Comparison of ENCODE assay signal across 24 cellular contexts in genomic region chr2:6408057-6408456, GRCh38.
A peak's percentile ranks its signal among the peaks of the same experiment; 100 is the strongest.
DNase-seq lines count a peak whose midpoint lies in the region; ATAC-seq, FAIRE-seq and TF ChIP-seq lines count a peak whose summit lies in the region.
"Had no signal": no experiment of that assay in that cellular context is flagged by ENCODE, and none has a peak within 500 bp of the region (broad histone marks: within the 10 kb centered on the region; RNA-seq: fewer than 3 reads in every experiment).

No MANE protein-coding gene starts in this region.

- no peak overlapping the region for H3K4me2 ChIP-seq in HepG2 (ENCODE audit: low read depth, low read length)
- H3K4me2 ChIP-seq in smooth muscle cell, result no peak overlapping the region
- H3K4me2 ChIP-seq: A549, BLaER1 had no signal

- POLR2A ChIA-PET in activated CD8-positive, alpha-beta T cell treated with anti-CD3 and anti-CD28 coated beads for 36 hours (lab: Charles Lee), result interaction anchor here (0.6 kb wide), 1 partner anchor 511 kb away, joined by 3 read pairs; no protein-coding TSS in a partner anchor
- POLR2A ChIA-PET in activated CD8-positive, alpha-beta T cell treated with anti-CD3 and anti-CD28 coated beads, Interleukin-2, amount 10 ng/mL, durations not matched to agents 7 days and 5 days (lab: Charles Lee), result no interaction called here
- POLR2A ChIA-PET in HepG2 (lab: Yijun Ruan, JAX) (no interaction called here), HEK293 (lab: Yijun Ruan, JAX) (no interaction called here)

- H3K36me3 Mint-ChIP-seq in activated CD8-positive, alpha-beta T cell treated with anti-CD3 and anti-CD28 coated beads for 36 hours (ENCODE audit: low read depth), result no peaks in the 10 kb centered on the region
- H3K36me3 Mint-ChIP-seq in activated CD8-positive, alpha-beta T cell treated with anti-CD3 and anti-CD28 coated beads, Interleukin-2, amount 10 ng/mL, durations not matched to agents 7 days and 5 days (ENCODE audit: low read depth), result no peaks in the 10 kb centered on the region
- H3K36me3 Mint-ChIP-seq: CD14-positive monocyte; CD4-positive, CD25-positive, alpha-beta regulatory T cell; CD8-positive, alpha-beta T cell had no signal

- in situ Hi-C loops in HepG2 (cut with HindIII; ENCODE audit: extremely low pct_ligation_motif_present, low pct_unique_long_range_greater_than_20kb), result no loop called here

- no peak for FAIRE-seq in HepG2 (lab: Jason Lieb, UNC)
- FAIRE-seq: A549, D721Med, G401.6, GM19239 had no signal

- H3K9me3 Mint-ChIP-seq in activated CD8-positive, alpha-beta T cell treated with anti-CD3 and anti-CD28 coated beads for 36 hours, result no peaks in the 10 kb centered on the region
- H3K9me3 Mint-ChIP-seq in activated CD8-positive, alpha-beta T cell treated with anti-CD3 and anti-CD28 coated beads, Interleukin-2, amount 10 ng/mL, durations not matched to agents 7 days and 5 days (ENCODE audit: insufficient read depth), result no peaks in the 10 kb centered on the region
- H3K9me3 Mint-ChIP-seq: CD8-positive, alpha-beta T cell had no signal

- no peak for DNase-seq in activated CD8-positive, alpha-beta T cell treated with anti-CD3 and anti-CD28 coated beads for 36 hours
- no peak for DNase-seq in activated CD8-positive, alpha-beta T cell treated with anti-CD3 and anti-CD28 coated beads, Interleukin-2, amount 10 ng/mL, durations not matched to agents 7 days and 5 days
- DNase-seq in HepG2 (ENCODE audit: low spot score) (no peak), right lobe of liver (no peak), smooth muscle cell (lab: John Stamatoyannopoulos, UW; ENCODE audit: unreplicated experiment) (no peak), HuH-7 (ENCODE audit: low spot score) (no peak)
- DNase-seq: AML-193; BE2C; C1 segment of cervical spinal cord; Caco-2; Calu3; CD4-positive, CD25-positive, alpha-beta regulatory T cell; CD8-positive, alpha-beta T cell; DMS79 treated with DMSO at 0.1 percent for 48 hours; GF-D8 had no signal

- TF ChIP-seq CTCF in activated CD8-positive, alpha-beta T cell treated with anti-CD3 and anti-CD28 coated beads for 36 hours (IDR thresholded peaks at IDR 0.05), result peak; percentile 43
- no peak for TF ChIP-seq CTCF in HepG2 (CRISPR knock-in tag; IDR thresholded peaks at IDR 0.05)
- TF ChIP-seq CTCF in right lobe of liver (IDR thresholded peaks at IDR 0.05), result no peak
- no peak for TF ChIP-seq CTCF in HEK293 (tag by site-specific recombination; IDR thresholded peaks at IDR 0.05)
- no peak for TF ChIP-seq CTCF in smooth muscle cell (IDR thresholded peaks at IDR 0.05; ENCODE audit: borderline replicate concordance, insufficient read depth, poor library complexity, severe bottlenecking)

- H3K27me3 ChIP-seq in HepG2 (ENCODE audit: control insufficient read depth in 1 of 2, insufficient read depth in 2 of 2, low read length in 2 of 2) (no peaks in the 10 kb centered on the region), right lobe of liver (no peaks in the 10 kb centered on the region), smooth muscle cell (ENCODE audit: low read depth) (no peaks in the 10 kb centered on the region)
- H3K27me3 ChIP-seq: BE2C, BLaER1 had no signal

- no peak overlapping the region for H3K4me3 Mint-ChIP-seq in activated CD8-positive, alpha-beta T cell treated with anti-CD3 and anti-CD28 coated beads for 36 hours
- H3K4me3 Mint-ChIP-seq in activated CD8-positive, alpha-beta T cell treated with anti-CD3 and anti-CD28 coated beads, Interleukin-2, amount 10 ng/mL, durations not matched to agents 7 days and 5 days, result no peak overlapping the region
- H3K4me3 Mint-ChIP-seq: CD14-positive monocyte; CD4-positive, CD25-positive, alpha-beta regulatory T cell; CD8-positive, alpha-beta T cell had no signal

- H3K27ac Mint-ChIP-seq in activated CD8-positive, alpha-beta T cell treated with anti-CD3 and anti-CD28 coated beads for 36 hours, result no peak overlapping the region
- no peak overlapping the region for H3K27ac Mint-ChIP-seq in activated CD8-positive, alpha-beta T cell treated with anti-CD3 and anti-CD28 coated beads, Interleukin-2, amount 10 ng/mL, durations not matched to agents 7 days and 5 days
- H3K27ac Mint-ChIP-seq: CD14-positive monocyte; CD4-positive, CD25-positive, alpha-beta regulatory T cell; CD8-positive, alpha-beta T cell had no signal

- TF ChIP-seq POLR2A in HepG2 (IDR thresholded peaks at IDR 0.05; ENCODE audit: insufficient read depth in 1 of 2, low read depth in 2 of 2, low read length in 2 of 2), result no peak
- no peak for TF ChIP-seq POLR2A in right lobe of liver (IDR thresholded peaks at IDR 0.05)

- H3K9ac ChIP-seq in HepG2 (ENCODE audit: insufficient read depth, low read depth, low read length), result no peak overlapping the region
- no peak overlapping the region for H3K9ac ChIP-seq in smooth muscle cell (ENCODE audit: low read depth)
- H3K9ac ChIP-seq: BLaER1 had no signal

- H3K4me3 ChIP-seq in HepG2 (replicated peaks in 1 of 3; ENCODE audit: insufficient read depth in 1 of 3, low read depth in 2 of 3, low read length in 3 of 3) (no peak overlapping the region), right lobe of liver (no peak overlapping the region), HEK293 (ENCODE audit: low read depth, low read length) (no peak overlapping the region), smooth muscle cell (no peak overlapping the region)
- H3K4me3 ChIP-seq: A549, BLaER1 had no signal

- H3K36me3 ChIP-seq in HepG2 (replicated peaks in 1 of 2; ENCODE audit: control insufficient read depth in 1 of 2, insufficient read depth in 2 of 2, low read length in 2 of 2) (no peaks in the 10 kb centered on the region; a peak in 1 of 5 replicates), right lobe of liver (no peaks in the 10 kb centered on the region), HEK293 (ENCODE audit: control insufficient read depth in 2 of 2, insufficient read depth in 1 of 2, low read length in 2 of 2) (no peaks in the 10 kb centered on the region), smooth muscle cell (ENCODE audit: low read depth) (no peaks in the 10 kb centered on the region)
- H3K36me3 ChIP-seq: BE2C, BLaER1 had no signal

- no peaks in the 10 kb centered on the region for H3K79me2 ChIP-seq in HepG2 (ENCODE audit: insufficient read depth, low read length)
- H3K79me2 ChIP-seq in smooth muscle cell (ENCODE audit: low read depth), result no peaks in the 10 kb centered on the region

- TF ChIP-seq EP300 in HepG2 (IDR thresholded peaks at IDR 0.05; ENCODE audit: low read depth in 2 of 2, low read length in 2 of 2) (no peak), HepG2 (CRISPR knock-in tag; IDR thresholded peaks at IDR 0.05; ENCODE audit: borderline replicate concordance) (no peak)

- H3K9me3 ChIP-seq in HepG2 (ENCODE audit: low read length) (peaks cover 28% of the 10 kb centered on the region), right lobe of liver (no peaks in the 10 kb centered on the region), HEK293 (ENCODE audit: control insufficient read depth, insufficient read depth, low read depth, low read length) (no peaks in the 10 kb centered on the region), smooth muscle cell (replicated peaks; ENCODE audit: low read depth) (no peaks in the 10 kb centered on the region)
- H3K9me3 ChIP-seq: A549, BE2C, BLaER1, Caco-2 had no signal

- CTCF ChIA-PET in activated CD8-positive, alpha-beta T cell treated with anti-CD3 and anti-CD28 coated beads for 36 hours (lab: Charles Lee), result no interaction called here
- CTCF ChIA-PET in activated CD8-positive, alpha-beta T cell treated with anti-CD3 and anti-CD28 coated beads, Interleukin-2, amount 10 ng/mL, durations not matched to agents 7 days and 5 days (lab: Charles Lee), result no interaction called here
- CTCF ChIA-PET in HepG2 (lab: Yijun Ruan, JAX; ENCODE audit: low intra/inter-chr PET ratio, low total read pairs), result no interaction called here
- CTCF ChIA-PET in HEK293 (lab: Yijun Ruan, JAX), result interaction anchor here (0.7 kb wide), 1 partner anchor 26 kb away, joined by 8 read pairs; no protein-coding TSS in a partner anchor

- 7% methylated on average over 2 of the region's 2 CpGs for WGBS in HepG2 (ENCODE audit: low lambda C conversion rate)
- 27% methylated on average over 2 of the region's 2 CpGs for WGBS in right lobe of liver (ENCODE audit: insufficient coverage, low coverage, low lambda C conversion rate, missing lambda C conversion rate)
- WGBS in smooth muscle cell (ENCODE audit: low lambda C conversion rate), result 84% methylated on average over 2 of the region's 2 CpGs

- no peak overlapping the region for H3K27ac ChIP-seq in HepG2 (ENCODE audit: extremely low read length, insufficient read depth, low read length)
- H3K27ac ChIP-seq in right lobe of liver, result no peak overlapping the region
- no peak overlapping the region for H3K27ac ChIP-seq in HEK293 (ENCODE audit: extremely low read depth, low read depth, low read length)
- no peak overlapping the region for H3K27ac ChIP-seq in smooth muscle cell (ENCODE audit: low read depth)
- H3K27ac ChIP-seq: 22Rv1, A549, BLaER1 had no signal

- H3F3A ChIP-seq in smooth muscle cell (ENCODE audit: low read depth), result no peaks in the 10 kb centered on the region

- no TSS peak for BruUV-seq in HepG2 (replicated peaks; lab: Mats Ljungman, UMichigan)

- H3K4me1 ChIP-seq in HepG2 (ENCODE audit: insufficient read depth, low read length) (no peaks in the 10 kb centered on the region), right lobe of liver (no peaks in the 10 kb centered on the region), HEK293 (ENCODE audit: control insufficient read depth, insufficient read depth, low read length) (no peaks in the 10 kb centered on the region), smooth muscle cell (ENCODE audit: low read depth) (no peaks in the 10 kb centered on the region)
- H3K4me1 ChIP-seq: A549, BE2C, BLaER1, Caco-2 had no signal

- no peak overlapping the region for H2AFZ ChIP-seq in HepG2 (ENCODE audit: low read length)
- H2AFZ ChIP-seq in smooth muscle cell (ENCODE audit: low read depth), result peak overlapping the region; percentile 10

- H4K20me1 ChIP-seq in HepG2 (ENCODE audit: insufficient read depth, low read length) (no peaks in the 10 kb centered on the region), smooth muscle cell (ENCODE audit: low read depth) (no peaks in the 10 kb centered on the region)
- H4K20me1 ChIP-seq: BLaER1 had no signal

- H3K27me3 Mint-ChIP-seq in activated CD8-positive, alpha-beta T cell treated with anti-CD3 and anti-CD28 coated beads for 36 hours, result no peaks in the 10 kb centered on the region
- no peaks in the 10 kb centered on the region for H3K27me3 Mint-ChIP-seq in activated CD8-positive, alpha-beta T cell treated with anti-CD3 and anti-CD28 coated beads, Interleukin-2, amount 10 ng/mL, durations not matched to agents 7 days and 5 days (ENCODE audit: low read depth)
- H3K27me3 Mint-ChIP-seq: CD4-positive, CD25-positive, alpha-beta regulatory T cell had no signal

- intact Hi-C loops in activated CD8-positive, alpha-beta T cell treated with anti-CD3 and anti-CD28 coated beads for 36 hours (cut with micrococcal nuclease), result no loop called here
- intact Hi-C loops in HepG2 (cut with micrococcal nuclease; ENCODE audit: unreplicated experiment) (no loop called here), right lobe of liver (cut with DNase I) (no loop called here)

- TF ChIP-seq RAD21 in HepG2 (CRISPR knock-in tag; IDR thresholded peaks at IDR 0.05), result no peak

- H3K4me1 Mint-ChIP-seq in activated CD8-positive, alpha-beta T cell treated with anti-CD3 and anti-CD28 coated beads for 36 hours (ENCODE audit: low read depth), result no peaks in the 10 kb centered on the region
- H3K4me1 Mint-ChIP-seq in activated CD8-positive, alpha-beta T cell treated with anti-CD3 and anti-CD28 coated beads, Interleukin-2, amount 10 ng/mL, durations not matched to agents 7 days and 5 days (ENCODE audit: low read depth), result no peaks in the 10 kb centered on the region
- H3K4me1 Mint-ChIP-seq: CD14-positive monocyte; CD4-positive, CD25-positive, alpha-beta regulatory T cell had no signal

- ATAC-seq in activated CD8-positive, alpha-beta T cell treated with anti-CD3 and anti-CD28 coated beads for 36 hours, result no peak
- no peak for ATAC-seq in activated CD8-positive, alpha-beta T cell treated with anti-CD3 and anti-CD28 coated beads, Interleukin-2, amount 10 ng/mL, durations not matched to agents 7 days and 5 days
- ATAC-seq in HepG2, result no peak
- no peak for ATAC-seq in right lobe of liver
- no peak for ATAC-seq in HG03571 (IDR thresholded peaks at IDR 0.05; ENCODE audit: unreplicated experiment)
- ATAC-seq: A549; CD8-positive, alpha-beta T cell had no signal
